14 cellular contexts compared by ENCODE assay signal in the genomic region with DNA sequence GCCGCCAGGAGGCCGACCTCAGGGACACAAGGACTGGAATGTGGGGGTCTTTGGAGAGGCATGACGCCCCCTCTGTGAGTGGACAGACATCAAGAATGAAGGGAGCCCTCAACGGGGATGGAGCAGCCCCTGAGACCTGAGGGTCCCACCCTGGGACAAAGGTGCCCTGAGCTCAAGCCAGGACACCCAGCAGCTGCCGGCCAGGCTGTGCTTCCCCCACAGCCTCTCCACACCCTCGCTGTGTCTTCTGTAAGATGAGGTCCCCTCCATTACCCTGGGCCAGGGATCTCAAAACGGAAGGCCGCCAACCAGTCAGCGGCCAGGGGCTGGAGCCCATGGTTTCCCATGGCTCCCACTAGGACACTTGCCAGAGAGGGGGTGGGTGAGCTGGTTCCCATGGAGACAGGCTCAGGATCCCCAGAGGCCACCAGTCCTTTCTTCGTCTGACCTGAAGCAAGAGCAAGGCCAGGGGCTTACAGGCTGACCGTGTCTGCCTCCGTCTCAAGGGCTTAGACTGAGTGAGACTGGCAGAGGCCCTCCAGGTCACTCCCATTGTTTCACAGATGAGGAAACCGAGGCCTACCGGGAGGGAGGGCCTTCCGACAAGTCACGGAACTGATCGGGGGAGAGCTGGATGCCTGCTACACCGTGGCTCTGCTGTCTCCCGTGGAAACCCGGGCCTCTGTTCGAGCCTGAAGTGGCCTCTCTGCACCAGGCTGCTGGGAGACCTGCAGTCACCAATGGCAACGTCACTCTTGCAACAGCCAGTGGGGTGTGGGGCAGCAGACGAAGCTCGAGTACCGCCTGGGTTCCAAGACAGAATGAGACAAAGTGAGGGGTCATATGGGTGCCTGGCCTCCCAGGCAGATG.
DNase-seq lines count a peak whose midpoint lies in the region; ATAC-seq and TF ChIP-seq lines count a peak whose summit lies in the region.
"Had no signal": no experiment of that assay in that cellular context is flagged by ENCODE, and none has a peak within 500 bp of the region (broad histone marks: within the 10 kb centered on the region; RNA-seq: fewer than 3 reads in every experiment).

No MANE protein-coding gene starts in this region.

- peaks cover 0 to 42% (median 16%) of the 10 kb centered on the region in 7 donors for H3K27me3 ChIP-seq in heart right ventricle

- intact Hi-C loops in cardiac septum (cut with DNase I), result no loop called here
- intact Hi-C loops in heart right ventricle (cut with DNase I), result no loop called here

- no peak overlapping the region for H3K27ac ChIP-seq in heart right ventricle
- H3K27ac ChIP-seq: GM23248 had no signal

- DNase-seq in cardiac septum (ENCODE audit: low spot score) (peak; percentile 68), heart right ventricle (no peak), chondrocyte (ENCODE audit: low spot score) (peak; percentile 68), osteocyte (ENCODE audit: extremely low spot score, unreplicated experiment) (peak; percentile 76), hippocampal formation (lab: John Stamatoyannopoulos, UW) (no peak)
- DNase-seq in activated CD4-positive, alpha-beta T cell treated with anti-CD3 and anti-CD28 coated beads, Interleukin-2, amount 10 ng/mL, durations not matched to agents 7 days and 5 days, result no peak
- DNase-seq: GF-D8, GM23248, NCI-H1694, NCI-H446, SHP77 had no signal

- TF ChIP-seq CTCF in heart right ventricle (IDR thresholded peaks at IDR 0.05), result no peak
- no peak for TF ChIP-seq CTCF in chondrocyte (IDR thresholded peaks at IDR 0.05)
- TF ChIP-seq CTCF in osteocyte (IDR thresholded peaks at IDR 0.05), result no peak

- H3K36me3 ChIP-seq in heart right ventricle, result no peaks in the 10 kb centered on the region

- H3K27me3 Mint-ChIP-seq in chondrocyte (ENCODE audit: low read depth) (peaks cover 9% of the 10 kb centered on the region), osteocyte (ENCODE audit: unreplicated experiment) (no peaks in the 10 kb centered on the region)
- no peaks in the 10 kb centered on the region for H3K27me3 Mint-ChIP-seq in activated CD4-positive, alpha-beta T cell treated with anti-CD3 and anti-CD28 coated beads, Interleukin-2, amount 10 ng/mL, durations not matched to agents 7 days and 5 days

- H3K4me3 ChIP-seq in heart right ventricle, result no peak overlapping the region
- H3K4me3 ChIP-seq: GM23248 had no signal

- H3K9me3 Mint-ChIP-seq in chondrocyte (ENCODE audit: low read depth), result no peaks in the 10 kb centered on the region
- H3K9me3 Mint-ChIP-seq in osteocyte (ENCODE audit: unreplicated experiment), result no peaks in the 10 kb centered on the region
- H3K9me3 Mint-ChIP-seq in activated CD4-positive, alpha-beta T cell treated with anti-CD3 and anti-CD28 coated beads, Interleukin-2, amount 10 ng/mL, durations not matched to agents 7 days and 5 days, result no peaks in the 10 kb centered on the region
- H3K9me3 Mint-ChIP-seq: CD8-positive, alpha-beta T cell had no signal

- 76% methylated on average over 25 of the region's 25 CpGs for WGBS in heart right ventricle, 2 donors

- H3K4me3 Mint-ChIP-seq in chondrocyte (ENCODE audit: unreplicated experiment) (no peak overlapping the region), osteocyte (ENCODE audit: unreplicated experiment) (no peak overlapping the region)
- no peak overlapping the region for H3K4me3 Mint-ChIP-seq in activated CD4-positive, alpha-beta T cell treated with anti-CD3 and anti-CD28 coated beads, Interleukin-2, amount 10 ng/mL, durations not matched to agents 7 days and 5 days
- H3K4me3 Mint-ChIP-seq: CD8-positive, alpha-beta T cell had no signal

- ATAC-seq in heart right ventricle, result no peak
- no peak for ATAC-seq in GM18867 (IDR thresholded peaks at IDR 0.05; ENCODE audit: unreplicated experiment)
- ATAC-seq: CD8-positive, alpha-beta T cell; Panc1 had no signal

- CTCF ChIA-PET in activated CD4-positive, alpha-beta T cell treated with anti-CD3 and anti-CD28 coated beads, Interleukin-2, amount 10 ng/mL, durations not matched to agents 7 days and 5 days (lab: Charles Lee), result interaction anchor here (0.6 kb wide), 1 partner anchor 1619 kb away, joined by 3 read pairs; no protein-coding TSS in a partner anchor

- POLR2A ChIA-PET in activated CD4-positive, alpha-beta T cell treated with anti-CD3 and anti-CD28 coated beads, Interleukin-2, amount 10 ng/mL, durations not matched to agents 7 days and 5 days (lab: Charles Lee), result no interaction called here

- H3K4me1 Mint-ChIP-seq in chondrocyte (ENCODE audit: low read depth) (no peaks in the 10 kb centered on the region), osteocyte (ENCODE audit: unreplicated experiment) (no peaks in the 10 kb centered on the region)
- H3K4me1 Mint-ChIP-seq in activated CD4-positive, alpha-beta T cell treated with anti-CD3 and anti-CD28 coated beads, Interleukin-2, amount 10 ng/mL, durations not matched to agents 7 days and 5 days, result no peaks in the 10 kb centered on the region

- no peaks in the 10 kb centered on the region for H3K9me3 ChIP-seq in heart right ventricle

- H3K27ac Mint-ChIP-seq in chondrocyte (ENCODE audit: unreplicated experiment), result no peak overlapping the region
- H3K27ac Mint-ChIP-seq in osteocyte (ENCODE audit: unreplicated experiment), result no peak overlapping the region
- H3K27ac Mint-ChIP-seq in activated CD4-positive, alpha-beta T cell treated with anti-CD3 and anti-CD28 coated beads, Interleukin-2, amount 10 ng/mL, durations not matched to agents 7 days and 5 days, result no peak overlapping the region
- H3K27ac Mint-ChIP-seq: CD8-positive, alpha-beta T cell had no signal

- H3K36me3 Mint-ChIP-seq in chondrocyte (ENCODE audit: low read depth), result no peaks in the 10 kb centered on the region
- H3K36me3 Mint-ChIP-seq in osteocyte (ENCODE audit: unreplicated experiment), result no peaks in the 10 kb centered on the region
- H3K36me3 Mint-ChIP-seq in activated CD4-positive, alpha-beta T cell treated with anti-CD3 and anti-CD28 coated beads, Interleukin-2, amount 10 ng/mL, durations not matched to agents 7 days and 5 days (ENCODE audit: low read depth), result no peaks in the 10 kb centered on the region
- H3K36me3 Mint-ChIP-seq: CD8-positive, alpha-beta T cell had no signal

- no peaks in the 10 kb centered on the region for H3K4me1 ChIP-seq in heart right ventricle

Comparison
In these comparisons a context has a peak if more than half of its experiments do, and no peak if none do; other contexts are left out.
1. DNase-seq: peak in cardiac septum (single experiment), chondrocyte (single experiment) and osteocyte (single experiment); none in heart right ventricle (0 of 2), activated CD4-positive, alpha-beta T cell treated with anti-CD3 and anti-CD28 coated beads, Interleukin-2, amount 10 ng/mL, durations not matched to agents 7 days and 5 days (single experiment) and hippocampal formation (0 of 2).